27 cellular contexts compared by ENCODE assay signal in genomic region chr2:50895058-50895457, GRCh38.
A peak's percentile ranks its signal among the peaks of the same experiment; 100 is the strongest.
DNase-seq lines count a peak whose midpoint lies in the region; ATAC-seq and TF ChIP-seq lines count a peak whose summit lies in the region.
"Had no signal": no experiment of that assay in that cellular context is flagged by ENCODE, and none has a peak within 500 bp of the region (broad histone marks: within the 10 kb centered on the region; RNA-seq: fewer than 3 reads in every experiment).

No MANE protein-coding gene starts in this region.

- H3K4me1 Mint-ChIP-seq in MCF 10A (ENCODE audit: insufficient read depth, unreplicated experiment): no peaks in the 10 kb centered on the region
- H3K4me1 Mint-ChIP-seq in nephron: peaks cover 7% of the 10 kb centered on the region

- H3K27ac Mint-ChIP-seq in MCF 10A (ENCODE audit: low read depth, unreplicated experiment) (no peak overlapping the region), nephron (peak overlapping the region; percentile 10 to 77 (median 25))
- H3K27ac Mint-ChIP-seq: CD4-positive, alpha-beta T cell had no signal

- no peaks in the 10 kb centered on the region for H3K27me3 ChIP-seq in mammary epithelial cell (ENCODE audit: insufficient read depth, low read length)
- H3K27me3 ChIP-seq: BLaER1 treated with 17β-estradiol and CSF1 and Interleukin-3, amounts not matched to agents 10 nM and 100 nM had no signal

- no peak overlapping the region for H3K9ac ChIP-seq in mammary epithelial cell (ENCODE audit: insufficient read depth, low read length)
- H3K9ac ChIP-seq: BLaER1 treated with 17β-estradiol and CSF1 and Interleukin-3, amounts not matched to agents 10 nM and 100 nM had no signal

- ATAC-seq in HG02571 (IDR thresholded peaks at IDR 0.05; ENCODE audit: unreplicated experiment): no peak
- ATAC-seq in GM19452 (IDR thresholded peaks at IDR 0.05; ENCODE audit: unreplicated experiment): no peak
- ATAC-seq: A549, GM12878, Panc1 had no signal

- DNase-seq in mammary epithelial cell (peak; percentile 30), MCF 10A (ENCODE audit: unreplicated experiment) (no peak), astrocyte of the spinal cord (ENCODE audit: low read depth, low spot score) (peak; percentile 5)
- DNase-seq in stimulated activated CD4-positive, alpha-beta T cell treated with anti-CD3 and anti-CD28 coated beads, Interleukin-4, amount 100 ng/mL, for 4 hours: no peak
- DNase-seq: AML-193; CD4-positive, alpha-beta T cell; DMS79; EL; GDM1; GOT3; HCEC 1CT; NCI-H1092 treated with DMSO at 0.1 percent for 48 hours; NCI-H1436; NCI-H187; NCI-H2081 treated with DMSO at 0.1 percent for 48 hours; NCI-H2171; NCI-H526 treated with DMSO at 0.1 percent for 48 hours; SHP77 had no signal

- no peaks in the 10 kb centered on the region for H3K79me2 ChIP-seq in mammary epithelial cell (ENCODE audit: insufficient read depth, low read length)

- BruUV-seq in mammary epithelial cell (replicated peaks; lab: Mats Ljungman, UMichigan) (no TSS peak), MCF 10A (replicated peaks; lab: Mats Ljungman, UMichigan) (no TSS peak)

- dilution Hi-C loops in mammary epithelial cell (cut with HindIII; ENCODE audit: low sequenced_read_pairs): no loop called here

- intact Hi-C loops in mammary epithelial cell (cut with micrococcal nuclease) (no loop called here), MCF 10A (cut with micrococcal nuclease) (no loop called here)

- H3K27me3 Mint-ChIP-seq in MCF 10A (ENCODE audit: insufficient read depth, unreplicated experiment) (no peaks in the 10 kb centered on the region), nephron (ENCODE audit: low read depth) (no peaks in the 10 kb centered on the region)
- H3K27me3 Mint-ChIP-seq: CD4-positive, alpha-beta T cell had no signal

- no peaks in the 10 kb centered on the region for H3K4me1 ChIP-seq in mammary epithelial cell (ENCODE audit: insufficient read depth, low read length)
- H3K4me1 ChIP-seq: A549; BLaER1 treated with 17β-estradiol and CSF1 and Interleukin-3, amounts not matched to agents 10 nM and 100 nM had no signal

- no peak overlapping the region for H3K4me3 ChIP-seq in mammary epithelial cell (replicated peaks in 1 of 3; ENCODE audit: insufficient read depth in 1 of 3, low read depth in 2 of 3, low read length in 3 of 3)
- no peak overlapping the region for H3K4me3 ChIP-seq in astrocyte of the spinal cord (ENCODE audit: low read depth, low read length)
- H3K4me3 ChIP-seq: A549; BLaER1 treated with 17β-estradiol and CSF1 and Interleukin-3, amounts not matched to agents 10 nM and 100 nM; GM12878 had no signal

- TF ChIP-seq CTCF in mammary epithelial cell (conservative IDR thresholded peaks at IDR 0.05 in 1 of 2, IDR thresholded peaks at IDR 0.05 in 1 of 2; ENCODE audit: extremely low read depth in 1 of 2, insufficient read depth in 1 of 2, low read depth in 1 of 2, low read length in 2 of 2) (no peak), MCF 10A (IDR thresholded peaks at IDR 0.05; ENCODE audit: unreplicated experiment) (no peak), astrocyte of the spinal cord (IDR thresholded peaks at IDR 0.05; ENCODE audit: low read depth, low read length) (no peak), nephron (IDR thresholded peaks at IDR 0.05; ENCODE audit: unreplicated experiment in 3 of 3) (no peak)

- H3K27ac ChIP-seq in mammary epithelial cell (ENCODE audit: insufficient read depth, low read depth, low read length): no peak overlapping the region
- H3K27ac ChIP-seq: A549; BLaER1 treated with 17β-estradiol and CSF1 and Interleukin-3, amounts not matched to agents 10 nM and 100 nM; HL-60; RWPE1 had no signal

- H3K36me3 Mint-ChIP-seq in MCF 10A (ENCODE audit: insufficient read depth, unreplicated experiment) (no peaks in the 10 kb centered on the region), nephron (ENCODE audit: low read depth) (no peaks in the 10 kb centered on the region)

- in situ Hi-C loops in mammary epithelial cell (cut with MboI; ENCODE audit: low sequenced_read_pairs in 2 of 2) (no loop called here), astrocyte of the spinal cord (cut with HindIII; ENCODE audit: low sequenced_read_pairs) (no loop called here)

- CTCF ChIA-PET in mammary epithelial cell (lab: Charles Lee; ENCODE audit: low non-redundant PET) (no interaction called here), MCF 10A (lab: Yijun Ruan, JAX) (interaction anchor here (0.6 kb wide), 1 partner anchor 643 kb away, joined by 4 read pairs; no protein-coding TSS in a partner anchor)

- no peaks in the 10 kb centered on the region for H4K20me1 ChIP-seq in mammary epithelial cell (ENCODE audit: insufficient read depth, low read length)
- H4K20me1 ChIP-seq: BLaER1 treated with 17β-estradiol and CSF1 and Interleukin-3, amounts not matched to agents 10 nM and 100 nM had no signal

- H3K9me3 Mint-ChIP-seq in MCF 10A (ENCODE audit: unreplicated experiment) (no peaks in the 10 kb centered on the region), nephron (peaks cover 8% of the 10 kb centered on the region)

- no peak overlapping the region for H3K4me3 Mint-ChIP-seq in MCF 10A (ENCODE audit: unreplicated experiment)
- no peak overlapping the region for H3K4me3 Mint-ChIP-seq in nephron
- H3K4me3 Mint-ChIP-seq: CD4-positive, alpha-beta T cell had no signal

- H3K4me2 ChIP-seq in mammary epithelial cell (ENCODE audit: insufficient read depth, low read depth, low read length): no peak overlapping the region
- H3K4me2 ChIP-seq: A549; BLaER1 treated with 17β-estradiol and CSF1 and Interleukin-3, amounts not matched to agents 10 nM and 100 nM had no signal

- H2AFZ ChIP-seq in mammary epithelial cell (ENCODE audit: low read depth, low read length): no peak overlapping the region

- H3K36me3 ChIP-seq in mammary epithelial cell (ENCODE audit: insufficient read depth, low read length): no peaks in the 10 kb centered on the region
- H3K36me3 ChIP-seq: BLaER1 treated with 17β-estradiol and CSF1 and Interleukin-3, amounts not matched to agents 10 nM and 100 nM had no signal

- 89% methylated on average over 2 of the region's 2 CpGs for WGBS in mammary epithelial cell (ENCODE audit: low coverage, missing lambda C conversion rate)

- POLR2A ChIA-PET in MCF 10A (lab: Yijun Ruan, JAX): no interaction called here

- no peaks in the 10 kb centered on the region for H3K9me3 ChIP-seq in mammary epithelial cell (replicated peaks; ENCODE audit: insufficient read depth, low read length)
- H3K9me3 ChIP-seq: BLaER1 treated with 17β-estradiol and CSF1 and Interleukin-3, amounts not matched to agents 10 nM and 100 nM had no signal

Comparison
In these comparisons a context has a peak if more than half of its experiments do, and no peak if none do; other contexts are left out.
1. DNase-seq: peak in mammary epithelial cell (single experiment) and astrocyte of the spinal cord (single experiment); none in MCF 10A (single experiment) and stimulated activated CD4-positive, alpha-beta T cell treated with anti-CD3 and anti-CD28 coated beads, Interleukin-4, amount 100 ng/mL, for 4 hours (0 of 2).